18 cellular contexts compared by ENCODE assay signal in the genomic region with DNA sequence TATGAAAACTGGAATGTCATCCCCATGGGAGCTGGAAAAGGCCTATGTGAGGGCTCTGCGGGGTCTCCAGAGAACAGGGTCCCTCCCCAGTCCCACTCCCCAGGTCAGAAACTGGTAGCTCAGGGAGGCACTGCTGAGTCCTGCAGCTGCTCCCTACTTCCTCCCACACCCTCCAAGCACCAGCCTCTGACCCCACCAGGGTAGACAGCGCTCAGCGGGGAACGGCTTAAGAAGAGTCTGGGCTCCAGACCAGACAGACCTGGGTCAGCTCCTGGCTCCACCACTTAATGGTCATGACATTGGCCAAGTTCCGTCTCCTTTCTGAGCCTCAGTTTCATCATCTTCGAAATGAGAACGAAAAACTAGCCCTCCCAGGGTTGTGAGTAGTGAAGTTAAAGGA.
"Had no signal": no experiment of that assay in that cellular context is flagged by ENCODE, and none has a peak within 500 bp of the region (broad histone marks: within the 10 kb centered on the region; RNA-seq: fewer than 3 reads in every experiment).

No MANE protein-coding gene starts in this region.

- H3K36me3 Mint-ChIP-seq: naive B cell had no signal

- H3K27ac ChIP-seq: left lung, thoracic aorta, transverse colon had no signal

- DNase-seq: cortex of kidney; dorsolateral prefrontal cortex; effector CD8-positive, alpha-beta T cell; mesenchymal stem cell; midbrain; naive B cell; stimulated activated CD4-positive, alpha-beta T cell treated with anti-CD3 and anti-CD28 coated beads, Interleukin-2, amount 100 ng/mL, for 24 hours; stimulated activated CD4-positive, alpha-beta T cell treated with anti-CD3 and anti-CD28 coated beads, Interleukin-4, amount 100 ng/mL, for 4 hours; stimulated activated naive B cell treated with anti-CD40 and anti-IgM and Interleukin-4, amounts not matched to agents 10 μg/mL and 1 μg/mL and 100 μg/mL, for 72 hours; stimulated activated naive CD8-positive, alpha-beta T cell treated with anti-CD3 and anti-CD28 coated beads, Interleukin-15, amount 100 ng/mL, for 72 hours; transverse colon had no signal

- H3K4me3 Mint-ChIP-seq: naive B cell; nephron; stimulated activated naive B cell treated with anti-CD40 and anti-IgM and Interleukin-4, amounts not matched to agents 10 μg/mL and 1 μg/mL and 100 μg/mL, for 72 hours; stimulated activated naive CD8-positive, alpha-beta T cell treated with anti-CD3 and anti-CD28 coated beads, Interleukin-15, amount 100 ng/mL, for 72 hours had no signal

- H3K9me3 Mint-ChIP-seq: naive B cell; nephron; stimulated activated naive B cell treated with anti-CD40 and anti-IgM and Interleukin-4, amounts not matched to agents 10 μg/mL and 1 μg/mL and 100 μg/mL, for 72 hours; stimulated activated naive CD8-positive, alpha-beta T cell treated with anti-CD3 and anti-CD28 coated beads, Interleukin-15, amount 100 ng/mL, for 72 hours had no signal

- H3K27me3 Mint-ChIP-seq: stimulated activated naive B cell treated with anti-CD40 and anti-IgM and Interleukin-4, amounts not matched to agents 10 μg/mL and 1 μg/mL and 100 μg/mL, for 72 hours; stimulated activated naive CD8-positive, alpha-beta T cell treated with anti-CD3 and anti-CD28 coated beads, Interleukin-15, amount 100 ng/mL, for 72 hours had no signal

- H3K9me3 ChIP-seq: left lung, thoracic aorta, transverse colon had no signal

- FAIRE-seq: frontal cortex had no signal

- H3K36me3 ChIP-seq: thoracic aorta, transverse colon had no signal

- ATAC-seq: esophagus mucosa; left lung; sciatic nerve; stimulated activated naive B cell treated with anti-CD40 and anti-IgM and Interleukin-4, amounts not matched to agents 10 μg/mL and 1 μg/mL and 100 μg/mL, for 72 hours; stimulated activated naive CD8-positive, alpha-beta T cell treated with anti-CD3 and anti-CD28 coated beads, Interleukin-15, amount 100 ng/mL, for 72 hours had no signal

- H3K27ac Mint-ChIP-seq: stimulated activated naive B cell treated with anti-CD40 and anti-IgM and Interleukin-4, amounts not matched to agents 10 μg/mL and 1 μg/mL and 100 μg/mL, for 72 hours had no signal

- H3K27me3 ChIP-seq: dorsolateral prefrontal cortex, transverse colon had no signal

- H3K4me3 ChIP-seq: dorsolateral prefrontal cortex, left lung, lung, thoracic aorta, transverse colon had no signal
